In genomic region chr4:78707268-78707667, GRCh38 we compare ENCODE assay signal across 17 cellular contexts.
DNase-seq lines count a peak whose midpoint lies in the region; ATAC-seq, FAIRE-seq and TF ChIP-seq lines count a peak whose summit lies in the region.
"Had no signal": no experiment of that assay in that cellular context is flagged by ENCODE, and none has a peak within 500 bp of the region (broad histone marks: within the 10 kb centered on the region; RNA-seq: fewer than 3 reads in every experiment).

No MANE protein-coding gene starts in this region.

- DNase-seq in CD14-positive monocyte (ENCODE audit: low spot score): no peak
- peak; percentile 62 to 79 for DNase-seq in erythroblast (lab: John Stamatoyannopoulos, UW)
- DNase-seq in heart left ventricle: no peak
- no peak for DNase-seq in ecto neural progenitor cell (ENCODE audit: low spot score)
- no peak for DNase-seq in GM12891 (ENCODE audit: insufficient read length, low spot score)
- DNase-seq in activated T-cell treated with anti-CD3 and anti-CD28 coated beads, Interleukin-2, amount 50 U/mL, for 72 hours: no peak
- DNase-seq: activated CD8-positive, alpha-beta memory T cell treated with anti-CD3 and anti-CD28 coated beads for 24 hours; activated naive CD4-positive, alpha-beta T cell treated with anti-CD3 and anti-CD28 coated beads, Interleukin-2, amount 10 ng/mL, durations not matched to agents 7 days and 5 days; DMS53; PC-9 had no signal

- H3K4me3 Mint-ChIP-seq in CD14-positive monocyte: no peak overlapping the region
- no peak overlapping the region for H3K4me3 Mint-ChIP-seq in activated T-cell treated with anti-CD3 and anti-CD28 coated beads, Interleukin-2, amount 50 U/mL, for 72 hours
- H3K4me3 Mint-ChIP-seq: activated naive CD4-positive, alpha-beta T cell treated with anti-CD3 and anti-CD28 coated beads, Interleukin-2, amount 10 ng/mL, durations not matched to agents 7 days and 5 days; central memory CD8-positive, alpha-beta T cell; T-helper 1 cell treated with Interleukin-12 subunit alpha and Interleukin-12 subunit beta and Interleukin-4 antibody, amounts not matched to agents 30 μg/mL and 1 μg/mL, for 36 hours had no signal

- intact Hi-C loops in CD14-positive monocyte (cut with micrococcal nuclease) (no loop called here), heart left ventricle (cut with DNase I) (no loop called here)

- H3K9me3 ChIP-seq in heart left ventricle: peaks cover 0 to 24% (median 10%) of the 10 kb centered on the region in 12 donors

- peaks cover 8 to 15% (median 12%) of the 10 kb centered on the region in 7 donors for H3K9me3 Mint-ChIP-seq in CD14-positive monocyte
- H3K9me3 Mint-ChIP-seq in activated T-cell treated with anti-CD3 and anti-CD28 coated beads, Interleukin-2, amount 50 U/mL, for 72 hours: peaks cover 0 to 9% of the 10 kb centered on the region in 2 donors

- peaks cover 19% of the 10 kb centered on the region for H3K4me1 Mint-ChIP-seq in CD14-positive monocyte
- no peaks in the 10 kb centered on the region for H3K4me1 Mint-ChIP-seq in activated T-cell treated with anti-CD3 and anti-CD28 coated beads, Interleukin-2, amount 50 U/mL, for 72 hours (ENCODE audit: low read depth)
- H3K4me1 Mint-ChIP-seq: activated naive CD4-positive, alpha-beta T cell treated with anti-CD3 and anti-CD28 coated beads, Interleukin-2, amount 10 ng/mL, durations not matched to agents 7 days and 5 days; central memory CD8-positive, alpha-beta T cell had no signal

- H3K36me3 Mint-ChIP-seq in CD14-positive monocyte: peaks cover 0 to 3% of the 10 kb centered on the region in 2 donors
- H3K36me3 Mint-ChIP-seq in activated T-cell treated with anti-CD3 and anti-CD28 coated beads, Interleukin-2, amount 50 U/mL, for 72 hours (ENCODE audit: insufficient read depth in 2 of 2): peaks cover 0 to 2% of the 10 kb centered on the region in 2 donors
- H3K36me3 Mint-ChIP-seq: activated naive CD4-positive, alpha-beta T cell treated with anti-CD3 and anti-CD28 coated beads, Interleukin-2, amount 10 ng/mL, durations not matched to agents 7 days and 5 days had no signal

- TF ChIP-seq POLR2A in erythroblast (IDR thresholded peaks at IDR 0.05; ENCODE audit: low read length) (no peak), heart left ventricle (IDR thresholded peaks at IDR 0.05) (no peak), GM12891 (IDR thresholded peaks at IDR 0.05; ENCODE audit: low read depth, low read length) (no peak)

- H3K27ac ChIP-seq in heart left ventricle: no peak overlapping the region
- H3K27ac ChIP-seq: esophagus muscularis mucosa, PC-9, vagina had no signal

- peak overlapping the region in 4 of 7 donors; percentile 8 to 68 (median 34) for H3K27ac Mint-ChIP-seq in CD14-positive monocyte
- H3K27ac Mint-ChIP-seq in activated T-cell treated with anti-CD3 and anti-CD28 coated beads, Interleukin-2, amount 50 U/mL, for 72 hours: no peak overlapping the region
- H3K27ac Mint-ChIP-seq: activated naive CD4-positive, alpha-beta T cell treated with anti-CD3 and anti-CD28 coated beads, Interleukin-2, amount 10 ng/mL, durations not matched to agents 7 days and 5 days; T-helper 1 cell treated with Interleukin-12 subunit alpha and Interleukin-12 subunit beta and Interleukin-4 antibody, amounts not matched to agents 30 μg/mL and 1 μg/mL, for 36 hours had no signal

- peaks cover 0 to 3% (median under 1%) of the 10 kb centered on the region in 3 donors for H3K27me3 Mint-ChIP-seq in CD14-positive monocyte (ENCODE audit: low read depth in 3 of 3)
- no peaks in the 10 kb centered on the region for H3K27me3 Mint-ChIP-seq in activated T-cell treated with anti-CD3 and anti-CD28 coated beads, Interleukin-2, amount 50 U/mL, for 72 hours (ENCODE audit: low read depth)
- H3K27me3 Mint-ChIP-seq: activated naive CD4-positive, alpha-beta T cell treated with anti-CD3 and anti-CD28 coated beads, Interleukin-2, amount 10 ng/mL, durations not matched to agents 7 days and 5 days had no signal

- H3K27me3 ChIP-seq in heart left ventricle: no peaks in the 10 kb centered on the region
- H3K27me3 ChIP-seq: esophagus muscularis mucosa, vagina had no signal

- H3K4me1 ChIP-seq in heart left ventricle: peaks cover 0 to 10% (median 0%) of the 10 kb centered on the region in 12 donors
- H3K4me1 ChIP-seq: vagina had no signal

- no peak overlapping the region for H3K4me3 ChIP-seq in heart left ventricle
- H3K4me3 ChIP-seq: esophagus muscularis mucosa, lung, PC-9, vagina had no signal

- ATAC-seq in GM21390 (IDR thresholded peaks at IDR 0.05; ENCODE audit: unreplicated experiment) (peak; percentile 35), HG03442 (IDR thresholded peaks at IDR 0.05; ENCODE audit: unreplicated experiment) (peak; percentile 42), heart left ventricle (no peak)
- no peak for ATAC-seq in activated T-cell treated with anti-CD3 and anti-CD28 coated beads, Interleukin-2, amount 50 U/mL, for 72 hours (replicated peaks in 1 of 2)

- WGBS in heart left ventricle, 4 donors: 55 to 71% (median 66%) methylated on average over 2 of the region's 2 CpGs

- no peak for TF ChIP-seq CTCF in CD14-positive monocyte (IDR thresholded peaks at IDR 0.05)
- no peak for TF ChIP-seq CTCF in heart left ventricle (IDR thresholded peaks at IDR 0.05)

- no peaks in the 10 kb centered on the region for H3K36me3 ChIP-seq in heart left ventricle
- H3K36me3 ChIP-seq: esophagus muscularis mucosa, vagina had no signal

- FAIRE-seq in GM12891 (lab: Jason Lieb, UNC): no peak

TF ChIP-seq in GM12891, 5 proteins besides CTCF, POLR2A, EP300 and RAD21:
- TF ChIP-seq POLR2AphosphoS5 (IDR thresholded peaks at IDR 0.05; ENCODE audit: low read depth, low read length) (no peak), TAF1 (IDR thresholded peaks at IDR 0.05; ENCODE audit: low read depth, low read length) (no peak), POU2F2 (IDR thresholded peaks at IDR 0.05; ENCODE audit: low read depth, low read length) (no peak), PAX5 (IDR thresholded peaks at IDR 0.05; ENCODE audit: insufficient read depth, low read length, severe bottlenecking) (no peak), SPI1 (IDR thresholded peaks at IDR 0.05; ENCODE audit: low read depth, low read length) (no peak)

Comparison
In these comparisons a context has a peak if more than half of its experiments do, and no peak if none do; other contexts are left out.
1. DNase-seq: peak in erythroblast (2 of 2); none in CD14-positive monocyte (single experiment), heart left ventricle (0 of 5), ecto neural progenitor cell (single experiment), GM12891 (single experiment) and activated T-cell treated with anti-CD3 and anti-CD28 coated beads, Interleukin-2, amount 50 U/mL, for 72 hours (0 of 2).
2. ATAC-seq: peak in GM21390 (single experiment) and HG03442 (single experiment); none in heart left ventricle (0 of 4) and activated T-cell treated with anti-CD3 and anti-CD28 coated beads, Interleukin-2, amount 50 U/mL, for 72 hours (0 of 2).